ENCODE assay signal across 18 cellular contexts in the genomic region with DNA sequence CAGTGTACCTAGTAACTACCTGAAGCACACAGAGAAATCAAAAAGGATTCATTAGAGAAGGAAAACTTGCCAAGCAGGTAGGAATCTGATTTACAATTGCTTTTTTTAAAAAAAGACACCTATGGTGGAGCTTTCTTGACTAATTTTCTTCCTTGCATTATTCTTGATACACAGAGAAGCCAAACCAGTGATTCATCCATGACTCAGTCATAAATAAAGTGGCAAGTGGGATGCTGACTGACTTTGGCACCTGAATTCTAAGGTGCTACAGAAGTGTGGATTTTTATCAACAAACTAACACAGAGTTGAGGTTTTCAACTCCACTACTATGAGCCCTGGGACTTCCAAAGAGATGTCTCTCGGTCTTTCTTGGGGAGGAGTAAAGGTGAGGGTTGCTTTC.
A peak's percentile ranks its signal among the peaks of the same experiment; 100 is the strongest.
DNase-seq lines count a peak whose midpoint lies in the region; ATAC-seq, FAIRE-seq and TF ChIP-seq lines count a peak whose summit lies in the region.
"Had no signal": no experiment of that assay in that cellular context is flagged by ENCODE, and none has a peak within 500 bp of the region (broad histone marks: within the 10 kb centered on the region; RNA-seq: fewer than 3 reads in every experiment).

No MANE protein-coding gene starts in this region.

- BruUV-seq in PC-9 (replicated peaks; lab: Mats Ljungman, UMichigan) = no TSS peak

- no peak for FAIRE-seq in bronchial epithelial cell (lab: Jason Lieb, UNC)
- FAIRE-seq: H54, K562 had no signal

- H3K27me3 ChIP-seq in GM23248 (replicated peaks; ENCODE audit: insufficient read depth) (peaks cover 8% of the 10 kb centered on the region; the same call in 1 of the 2 replicates), PC-9 (ENCODE audit: insufficient read depth, low read depth) (no peaks in the 10 kb centered on the region), bronchial epithelial cell (ENCODE audit: control insufficient read depth, insufficient read depth, low read length) (no peaks in the 10 kb centered on the region)

- peak; percentile 41 for DNase-seq in GM23248
- peak in 1 of 2 experiments; percentile 89 for DNase-seq in PC-9
- DNase-seq in bronchial epithelial cell (ENCODE audit: low read depth) = peak; percentile 69
- DNase-seq in kidney glomerular epithelial cell (lab: John Stamatoyannopoulos, UW) = peak; percentile 38
- no peak for DNase-seq in NCI-H2171 treated with DMSO at 0.1 percent for 48 hours (lab: John Stamatoyannopoulos, UW)
- no peak for DNase-seq in NCI-H1092 treated with DMSO at 0.1 percent for 48 hours (lab: John Stamatoyannopoulos, UW)
- DNase-seq: CD8-positive, alpha-beta T cell; NCI-H1105; NCI-H1694 treated with DMSO at 0.1 percent for 48 hours; NCI-H446 treated with DMSO at 0.1 percent for 48 hours; NCI-H748 treated with DMSO at 0.1 percent for 48 hours; SJCRH30; T-cell had no signal

- POLR2A ChIA-PET in PC-9 (lab: Charles Lee; ENCODE audit: unreplicated experiment) = interaction anchor here (0.6 kb wide), 1 partner anchor 295 kb away, joined by 3 read pairs; no protein-coding TSS in a partner anchor

- in situ Hi-C loops in GM23248 (cut with MboI) = no loop called here

- H3K9ac ChIP-seq in GM23248 = no peak overlapping the region

- TF ChIP-seq CTCF in PC-9 (conservative IDR thresholded peaks at IDR 0.05) = no peak
- TF ChIP-seq CTCF in bronchial epithelial cell (IDR thresholded peaks at IDR 0.05; ENCODE audit: insufficient read depth, low read length, severe bottlenecking) = no peak

- H3K36me3 ChIP-seq in GM23248 (ENCODE audit: low read depth) = no peaks in the 10 kb centered on the region
- no peaks in the 10 kb centered on the region for H3K36me3 ChIP-seq in PC-9 (ENCODE audit: low read depth)
- H3K36me3 ChIP-seq in bronchial epithelial cell (ENCODE audit: control insufficient read depth, insufficient read depth, low read length) = no peaks in the 10 kb centered on the region
- H3K36me3 ChIP-seq: SJCRH30 had no signal

- H3K9me3 ChIP-seq in GM23248 (ENCODE audit: low read depth) (no peaks in the 10 kb centered on the region), PC-9 (ENCODE audit: insufficient read depth, low read depth) (peaks cover 17% of the 10 kb centered on the region; the same call in 1 of the 2 replicates)

- peaks cover 4% of the 10 kb centered on the region; the same call in 1 of the 2 replicates for H3K9me2 ChIP-seq in GM23248 (ENCODE audit: insufficient read depth)
- no peaks in the 10 kb centered on the region for H3K9me2 ChIP-seq in PC-9 (ENCODE audit: insufficient read depth)

- no peaks in the 10 kb centered on the region for H4K20me1 ChIP-seq in GM23248 (ENCODE audit: insufficient read depth)
- no peaks in the 10 kb centered on the region for H4K20me1 ChIP-seq in PC-9 (ENCODE audit: insufficient read depth)

- H3K79me2 ChIP-seq in GM23248 (ENCODE audit: insufficient read depth) = no peaks in the 10 kb centered on the region
- no peaks in the 10 kb centered on the region for H3K79me2 ChIP-seq in PC-9 (ENCODE audit: low read depth)

- WGBS in GM23248 (ENCODE audit: low coverage in 1 of 2, low lambda C conversion rate in 2 of 2, missing lambda C conversion rate in 2 of 2), 2 experiments = 0 to 7% methylated on average over 1 of the region's 1 CpG

- CTCF ChIA-PET in PC-9 (lab: Charles Lee) = no interaction called here

- H3F3A ChIP-seq in GM23248 (ENCODE audit: insufficient read depth) = peaks cover 10% of the 10 kb centered on the region
- H3F3A ChIP-seq in PC-9 (ENCODE audit: insufficient read depth, low read depth) = peaks cover 37% of the 10 kb centered on the region

- intact Hi-C loops in PC-9 (cut with micrococcal nuclease; ENCODE audit: unreplicated experiment) = no loop called here

- H2AFZ ChIP-seq in GM23248 (no peak overlapping the region), PC-9 (no peak overlapping the region)

- H3K4me1 ChIP-seq in GM23248 (ENCODE audit: insufficient read depth) = no peaks in the 10 kb centered on the region
- H3K4me1 ChIP-seq in PC-9 (replicated peaks; ENCODE audit: insufficient read depth) = peaks cover 42% of the 10 kb centered on the region
- H3K4me1 ChIP-seq: SJCRH30 had no signal

- H3K4me2 ChIP-seq in GM23248 (ENCODE audit: unreplicated experiment) (no peak overlapping the region), PC-9 (peak overlapping the region; percentile 26)

- H3K27ac ChIP-seq in GM23248 = no peak overlapping the region
- peak overlapping the region; percentile 49 for H3K27ac ChIP-seq in PC-9
- H3K27ac ChIP-seq: SJCRH30 had no signal

- no peak overlapping the region for H3K4me3 ChIP-seq in GM23248
- no peak overlapping the region for H3K4me3 ChIP-seq in PC-9
- H3K4me3 ChIP-seq in bronchial epithelial cell (ENCODE audit: low read depth, low read length) = no peak overlapping the region
- H3K4me3 ChIP-seq: K562, SJCRH30 had no signal

- ATAC-seq in HG03108 (IDR thresholded peaks at IDR 0.05; ENCODE audit: unreplicated experiment) (no peak), HG02642 (IDR thresholded peaks at IDR 0.05; ENCODE audit: poor library complexity, unreplicated experiment) (no peak)
- ATAC-seq: CD8-positive, alpha-beta T cell; K562; Panc1; T-cell had no signal

Comparison
In these comparisons a context has a peak if more than half of its experiments do, and no peak if none do; other contexts are left out.
1. DNase-seq: peak in GM23248 (single experiment), bronchial epithelial cell (single experiment) and kidney glomerular epithelial cell (single experiment); none in NCI-H2171 treated with DMSO at 0.1 percent for 48 hours (single experiment) and NCI-H1092 treated with DMSO at 0.1 percent for 48 hours (single experiment).